1 cellular context compared by ENCODE assay signal in genomic region chr12:51269174-51270066, GRCh38.
TF ChIP-seq lines count a peak whose summit lies in the region.

No MANE protein-coding gene starts in this region.

TF ChIP-seq in H1, 55 proteins besides CTCF, POLR2A, EP300 and RAD21:
- TF ChIP-seq PHF8 (conservative IDR thresholded peaks at IDR 0.05; ENCODE audit: low read depth, low read length) = no peak
- TF ChIP-seq ATF3 (IDR thresholded peaks at IDR 0.05; ENCODE audit: insufficient read depth, low read depth, low read length) = no peak
- TF ChIP-seq SRF (IDR thresholded peaks at IDR 0.05; ENCODE audit: low read depth, low read length) = no peak
- TF ChIP-seq TAF1 (IDR thresholded peaks at IDR 0.05; ENCODE audit: low read depth, low read length) = peak; percentile 26; the same call in 1 of the 2 replicates
- peak; percentile 65; the same call in 1 of the 2 replicates for TF ChIP-seq KDM1A (IDR thresholded peaks at IDR 0.05; ENCODE audit: borderline replicate concordance, low read length)
- TF ChIP-seq SIX5 (IDR thresholded peaks at IDR 0.05; ENCODE audit: low read depth, low read length) = no peak
- no peak for TF ChIP-seq SIN3A (conservative IDR thresholded peaks at IDR 0.05 in 1 of 2, IDR thresholded peaks at IDR 0.05 in 1 of 2; ENCODE audit: low read depth in 1 of 2, low read length in 2 of 2)
- no peak for TF ChIP-seq RXRA (IDR thresholded peaks at IDR 0.05; ENCODE audit: insufficient read depth, low read depth, low read length)
- no peak for TF ChIP-seq SUZ12 (IDR thresholded peaks at IDR 0.05; ENCODE audit: low read length)
- no peak for TF ChIP-seq TEAD4 (IDR thresholded peaks at IDR 0.05; ENCODE audit: low read depth, low read length)
- peak; percentile 44; the same call in 1 of the 2 replicates for TF ChIP-seq CREB1 (IDR thresholded peaks at IDR 0.05)
- 0 out of 2 replicates have a peak, but pooled peaks have one; percentile 35 for TF ChIP-seq ATF2 (IDR thresholded peaks at IDR 0.05; ENCODE audit: low read length)
- TF ChIP-seq EGR1 (IDR thresholded peaks at IDR 0.05; ENCODE audit: borderline replicate concordance, low read depth, low read length) = 0 out of 2 replicates have a peak, but pooled peaks have one; percentile 4
- no peak for TF ChIP-seq TAF7 (optimal IDR thresholded peaks at IDR 0.05; ENCODE audit: borderline replicate concordance, low read depth, low read length)
- no peak for TF ChIP-seq CTBP2 (IDR thresholded peaks at IDR 0.05; ENCODE audit: borderline replicate concordance, insufficient read depth, insufficient read length, low read length)
- no peak for TF ChIP-seq SAP30 (IDR thresholded peaks at IDR 0.05; ENCODE audit: insufficient read depth, insufficient replicate concordance, low read length)
- TF ChIP-seq SP1 (IDR thresholded peaks at IDR 0.05; ENCODE audit: low read depth, low read length) = no peak
- TF ChIP-seq GTF2F1 (IDR thresholded peaks at IDR 0.05; ENCODE audit: borderline replicate concordance, low read depth, low read length) = no peak
- peak; percentile 37; the same call in 1 of the 2 replicates for TF ChIP-seq RBBP5 (IDR thresholded peaks at IDR 0.05; ENCODE audit: borderline replicate concordance, low read depth, low read length)
- TF ChIP-seq JUN (IDR thresholded peaks at IDR 0.05; ENCODE audit: low read depth, low read length) = 0 out of 2 replicates have a peak, but pooled peaks have one; percentile 20
- 0 out of 2 replicates have a peak, but pooled peaks have one; percentile 48 for TF ChIP-seq MAX (IDR thresholded peaks at IDR 0.05)
- TF ChIP-seq GABPA (IDR thresholded peaks at IDR 0.05; ENCODE audit: borderline replicate concordance, insufficient read depth, low read length) = peak; percentile 26; the same call in 1 of the 2 replicates
- TF ChIP-seq EZH2 (IDR thresholded peaks at IDR 0.05; ENCODE audit: low read depth, low read length, severe bottlenecking) = no peak
- no peak for TF ChIP-seq POU5F1 (IDR thresholded peaks at IDR 0.05; ENCODE audit: low read depth, low read length)
- no peak for TF ChIP-seq MAFK (IDR thresholded peaks at IDR 0.05; ENCODE audit: low read depth, low read length)
- no peak for TF ChIP-seq HDAC6 (IDR thresholded peaks at IDR 0.05; ENCODE audit: low read depth, low read length)
- peak; percentile 53 for TF ChIP-seq KDM4A (IDR thresholded peaks at IDR 0.05; ENCODE audit: low read depth, low read length, severe bottlenecking)
- 0 out of 2 replicates have a peak, but pooled peaks have one; percentile 48 for TF ChIP-seq TCF12 (IDR thresholded peaks at IDR 0.05; ENCODE audit: low read depth, low read length)
- TF ChIP-seq ZNF274 (IDR thresholded peaks at IDR 0.05; ENCODE audit: borderline replicate concordance, extremely low read depth, low read length) = no peak
- TF ChIP-seq JUND (IDR thresholded peaks at IDR 0.05; ENCODE audit: low read length) = peak; percentile 52; the same call in 1 of the 2 replicates
- peak; percentile 47; the same call in 1 of the 2 replicates for TF ChIP-seq CHD2 (IDR thresholded peaks at IDR 0.05; ENCODE audit: low read length)
- no peak for TF ChIP-seq POLR2AphosphoS5 (IDR thresholded peaks at IDR 0.05; ENCODE audit: low read depth, low read length)
- TF ChIP-seq, protein P1, sequence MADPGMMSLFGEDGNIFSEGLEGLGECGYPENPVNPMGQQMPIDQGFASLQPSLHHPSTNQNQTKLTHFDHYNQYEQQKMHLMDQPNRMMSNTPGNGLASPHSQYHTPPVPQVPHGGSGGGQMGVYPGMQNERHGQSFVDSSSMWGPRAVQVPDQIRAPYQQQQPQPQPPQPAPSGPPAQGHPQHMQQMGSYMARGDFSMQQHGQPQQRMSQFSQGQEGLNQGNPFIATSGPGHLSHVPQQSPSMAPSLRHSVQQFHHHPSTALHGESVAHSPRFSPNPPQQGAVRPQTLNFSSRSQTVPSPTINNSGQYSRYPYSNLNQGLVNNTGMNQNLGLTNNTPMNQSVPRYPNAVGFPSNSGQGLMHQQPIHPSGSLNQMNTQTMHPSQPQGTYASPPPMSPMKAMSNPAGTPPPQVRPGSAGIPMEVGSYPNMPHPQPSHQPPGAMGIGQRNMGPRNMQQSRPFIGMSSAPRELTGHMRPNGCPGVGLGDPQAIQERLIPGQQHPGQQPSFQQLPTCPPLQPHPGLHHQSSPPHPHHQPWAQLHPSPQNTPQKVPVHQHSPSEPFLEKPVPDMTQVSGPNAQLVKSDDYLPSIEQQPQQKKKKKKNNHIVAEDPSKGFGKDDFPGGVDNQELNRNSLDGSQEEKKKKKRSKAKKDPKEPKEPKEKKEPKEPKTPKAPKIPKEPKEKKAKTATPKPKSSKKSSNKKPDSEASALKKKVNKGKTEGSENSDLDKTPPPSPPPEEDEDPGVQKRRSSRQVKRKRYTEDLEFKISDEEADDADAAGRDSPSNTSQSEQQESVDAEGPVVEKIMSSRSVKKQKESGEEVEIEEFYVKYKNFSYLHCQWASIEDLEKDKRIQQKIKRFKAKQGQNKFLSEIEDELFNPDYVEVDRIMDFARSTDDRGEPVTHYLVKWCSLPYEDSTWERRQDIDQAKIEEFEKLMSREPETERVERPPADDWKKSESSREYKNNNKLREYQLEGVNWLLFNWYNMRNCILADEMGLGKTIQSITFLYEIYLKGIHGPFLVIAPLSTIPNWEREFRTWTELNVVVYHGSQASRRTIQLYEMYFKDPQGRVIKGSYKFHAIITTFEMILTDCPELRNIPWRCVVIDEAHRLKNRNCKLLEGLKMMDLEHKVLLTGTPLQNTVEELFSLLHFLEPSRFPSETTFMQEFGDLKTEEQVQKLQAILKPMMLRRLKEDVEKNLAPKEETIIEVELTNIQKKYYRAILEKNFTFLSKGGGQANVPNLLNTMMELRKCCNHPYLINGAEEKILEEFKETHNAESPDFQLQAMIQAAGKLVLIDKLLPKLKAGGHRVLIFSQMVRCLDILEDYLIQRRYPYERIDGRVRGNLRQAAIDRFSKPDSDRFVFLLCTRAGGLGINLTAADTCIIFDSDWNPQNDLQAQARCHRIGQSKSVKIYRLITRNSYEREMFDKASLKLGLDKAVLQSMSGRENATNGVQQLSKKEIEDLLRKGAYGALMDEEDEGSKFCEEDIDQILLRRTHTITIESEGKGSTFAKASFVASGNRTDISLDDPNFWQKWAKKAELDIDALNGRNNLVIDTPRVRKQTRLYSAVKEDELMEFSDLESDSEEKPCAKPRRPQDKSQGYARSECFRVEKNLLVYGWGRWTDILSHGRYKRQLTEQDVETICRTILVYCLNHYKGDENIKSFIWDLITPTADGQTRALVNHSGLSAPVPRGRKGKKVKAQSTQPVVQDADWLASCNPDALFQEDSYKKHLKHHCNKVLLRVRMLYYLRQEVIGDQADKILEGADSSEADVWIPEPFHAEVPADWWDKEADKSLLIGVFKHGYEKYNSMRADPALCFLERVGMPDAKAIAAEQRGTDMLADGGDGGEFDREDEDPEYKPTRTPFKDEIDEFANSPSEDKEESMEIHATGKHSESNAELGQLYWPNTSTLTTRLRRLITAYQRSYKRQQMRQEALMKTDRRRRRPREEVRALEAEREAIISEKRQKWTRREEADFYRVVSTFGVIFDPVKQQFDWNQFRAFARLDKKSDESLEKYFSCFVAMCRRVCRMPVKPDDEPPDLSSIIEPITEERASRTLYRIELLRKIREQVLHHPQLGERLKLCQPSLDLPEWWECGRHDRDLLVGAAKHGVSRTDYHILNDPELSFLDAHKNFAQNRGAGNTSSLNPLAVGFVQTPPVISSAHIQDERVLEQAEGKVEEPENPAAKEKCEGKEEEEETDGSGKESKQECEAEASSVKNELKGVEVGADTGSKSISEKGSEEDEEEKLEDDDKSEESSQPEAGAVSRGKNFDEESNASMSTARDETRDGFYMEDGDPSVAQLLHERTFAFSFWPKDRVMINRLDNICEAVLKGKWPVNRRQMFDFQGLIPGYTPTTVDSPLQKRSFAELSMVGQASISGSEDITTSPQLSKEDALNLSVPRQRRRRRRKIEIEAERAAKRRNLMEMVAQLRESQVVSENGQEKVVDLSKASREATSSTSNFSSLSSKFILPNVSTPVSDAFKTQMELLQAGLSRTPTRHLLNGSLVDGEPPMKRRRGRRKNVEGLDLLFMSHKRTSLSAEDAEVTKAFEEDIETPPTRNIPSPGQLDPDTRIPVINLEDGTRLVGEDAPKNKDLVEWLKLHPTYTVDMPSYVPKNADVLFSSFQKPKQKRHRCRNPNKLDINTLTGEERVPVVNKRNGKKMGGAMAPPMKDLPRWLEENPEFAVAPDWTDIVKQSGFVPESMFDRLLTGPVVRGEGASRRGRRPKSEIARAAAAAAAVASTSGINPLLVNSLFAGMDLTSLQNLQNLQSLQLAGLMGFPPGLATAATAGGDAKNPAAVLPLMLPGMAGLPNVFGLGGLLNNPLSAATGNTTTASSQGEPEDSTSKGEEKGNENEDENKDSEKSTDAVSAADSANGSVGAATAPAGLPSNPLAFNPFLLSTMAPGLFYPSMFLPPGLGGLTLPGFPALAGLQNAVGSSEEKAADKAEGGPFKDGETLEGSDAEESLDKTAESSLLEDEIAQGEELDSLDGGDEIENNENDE (IDR thresholded peaks at IDR 0.05; ENCODE audit: insufficient replicate concordance, low read length) = no peak
- TF ChIP-seq HDAC2 (IDR thresholded peaks at IDR 0.05; ENCODE audit: borderline replicate concordance in 1 of 2, low read depth in 2 of 2, low read length in 2 of 2) = peak in 1 of 2 experiments; percentile 69; a peak in 2 of 4 replicates
- no peak for TF ChIP-seq NANOG (IDR thresholded peaks at IDR 0.05; ENCODE audit: insufficient read depth, low read depth, low read length, poor library complexity, severe bottlenecking)
- no peak for TF ChIP-seq SIRT6 (IDR thresholded peaks at IDR 0.05; ENCODE audit: low read length)
- TF ChIP-seq BACH1 (IDR thresholded peaks at IDR 0.05; ENCODE audit: low read length) = peak; percentile 67; the same call in 1 of the 2 replicates
- peak; percentile 50; the same call in 1 of the 2 replicates for TF ChIP-seq TBP (IDR thresholded peaks at IDR 0.05; ENCODE audit: low read depth, low read length)
- TF ChIP-seq NRF1 (IDR thresholded peaks at IDR 0.05; ENCODE audit: low read depth, low read length) = no peak
- no peak for TF ChIP-seq FOSL1 (IDR thresholded peaks at IDR 0.05; ENCODE audit: insufficient read depth, low read depth, low read length)
- TF ChIP-seq SP4 (IDR thresholded peaks at IDR 0.05; ENCODE audit: low read length) = no peak
- no peak for TF ChIP-seq RNF2 (IDR thresholded peaks at IDR 0.05; ENCODE audit: borderline replicate concordance, low read depth, low read length, missing control alignments, poor library complexity, severe bottlenecking)
- TF ChIP-seq BRCA1 (IDR thresholded peaks at IDR 0.05; ENCODE audit: low read depth, low read length) = no peak
- no peak for TF ChIP-seq BCL11A (IDR thresholded peaks at IDR 0.05; ENCODE audit: low read depth in 2 of 2, low read length in 2 of 2)
- no peak for TF ChIP-seq CBX8 (IDR thresholded peaks at IDR 0.05; ENCODE audit: borderline replicate concordance, low read depth, low read length)
- TF ChIP-seq RFX5 (IDR thresholded peaks at IDR 0.05; ENCODE audit: borderline replicate concordance, low read depth, low read length) = no peak
- no peak for TF ChIP-seq SP2 (IDR thresholded peaks at IDR 0.05; ENCODE audit: low read length)
- no peak for TF ChIP-seq KDM5A (IDR thresholded peaks at IDR 0.05; ENCODE audit: low read length)
- TF ChIP-seq CHD1 (IDR thresholded peaks at IDR 0.05; ENCODE audit: low read depth, low read length) = no peak
- TF ChIP-seq, protein P2, sequence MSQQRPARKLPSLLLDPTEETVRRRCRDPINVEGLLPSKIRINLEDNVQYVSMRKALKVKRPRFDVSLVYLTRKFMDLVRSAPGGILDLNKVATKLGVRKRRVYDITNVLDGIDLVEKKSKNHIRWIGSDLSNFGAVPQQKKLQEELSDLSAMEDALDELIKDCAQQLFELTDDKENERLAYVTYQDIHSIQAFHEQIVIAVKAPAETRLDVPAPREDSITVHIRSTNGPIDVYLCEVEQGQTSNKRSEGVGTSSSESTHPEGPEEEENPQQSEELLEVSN (IDR thresholded peaks at IDR 0.05) = peak; percentile 55; the same call in 1 of the 2 replicates
- peak; percentile 30 for TF ChIP-seq ASH2L (IDR thresholded peaks at IDR 0.05; ENCODE audit: low read length)
- TF ChIP-seq CEBPB (IDR thresholded peaks at IDR 0.05; ENCODE audit: low read depth, low read length) = 0 out of 2 replicates have a peak, but pooled peaks have one; percentile 9
- TF ChIP-seq YY1 (IDR thresholded peaks at IDR 0.05; ENCODE audit: low read depth, low read length) = 0 out of 2 replicates have a peak, but pooled peaks have one; percentile 48
- TF ChIP-seq CBX5 (IDR thresholded peaks at IDR 0.05; ENCODE audit: low read depth, low read length) = no peak
- TF ChIP-seq, protein P3, sequence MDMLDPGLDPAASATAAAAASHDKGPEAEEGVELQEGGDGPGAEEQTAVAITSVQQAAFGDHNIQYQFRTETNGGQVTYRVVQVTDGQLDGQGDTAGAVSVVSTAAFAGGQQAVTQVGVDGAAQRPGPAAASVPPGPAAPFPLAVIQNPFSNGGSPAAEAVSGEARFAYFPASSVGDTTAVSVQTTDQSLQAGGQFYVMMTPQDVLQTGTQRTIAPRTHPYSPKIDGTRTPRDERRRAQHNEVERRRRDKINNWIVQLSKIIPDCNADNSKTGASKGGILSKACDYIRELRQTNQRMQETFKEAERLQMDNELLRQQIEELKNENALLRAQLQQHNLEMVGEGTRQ (IDR thresholded peaks at IDR 0.05; ENCODE audit: low read length) = no peak
